ENCODE assay signal across 23 cellular contexts in the genomic region with DNA sequence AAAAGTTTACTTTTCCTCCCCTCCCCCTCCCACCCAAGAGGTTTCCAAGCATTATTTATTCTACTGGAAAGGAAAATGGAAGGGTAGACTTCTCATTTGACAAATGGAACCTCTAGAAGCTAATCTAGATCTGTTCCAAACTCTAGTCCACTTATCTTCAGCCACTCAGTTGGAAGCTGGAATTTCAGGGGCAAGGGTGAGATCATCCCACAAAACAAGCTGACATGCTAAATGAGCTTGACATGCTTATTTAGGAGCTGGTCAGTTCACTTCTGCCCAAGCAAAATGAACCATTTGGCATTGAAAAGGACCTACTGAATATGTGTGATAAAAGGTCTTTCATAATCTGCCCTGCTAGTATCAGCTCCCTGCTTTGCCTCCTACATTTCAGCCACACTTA. TPM values are rescaled to one million over a fixed set of nuclear protein-coding genes. Genes with fewer than 3 reads are reported as not detected.
DNase-seq lines count a peak whose midpoint lies in the region; ATAC-seq and TF ChIP-seq lines count a peak whose summit lies in the region.
"Had no signal": no experiment of that assay in that cellular context is flagged by ENCODE, and none has a peak within 500 bp of the region (broad histone marks: within the 10 kb centered on the region; RNA-seq: fewer than 3 reads in every experiment).

No MANE protein-coding gene starts in this region.

- no peak overlapping the region for H3K4ac ChIP-seq in mesenchymal stem cell (ENCODE audit: low read depth in 1 of 2, low read length in 2 of 2)

- peaks cover 18% of the 10 kb centered on the region for H3K79me1 ChIP-seq in mesenchymal stem cell (replicated peaks; ENCODE audit: low read length, poor library complexity, severe bottlenecking)

- H2AK5ac ChIP-seq in mesenchymal stem cell (ENCODE audit: low read length, severe bottlenecking), result no peak overlapping the region

- TF ChIP-seq CTCF in cardiac muscle cell (IDR thresholded peaks at IDR 0.05; ENCODE audit: low read depth, low read length) (no peak), thyroid gland (IDR thresholded peaks at IDR 0.05) (no peak)

- peak overlapping the region; percentile 8 for H3K9ac ChIP-seq in mesenchymal stem cell (ENCODE audit: low read length)

- TF ChIP-seq POLR2A in thyroid gland (IDR thresholded peaks at IDR 0.05), result no peak

- H3K4me2 ChIP-seq in mesenchymal stem cell (ENCODE audit: low read length, poor library complexity, severe bottlenecking), result no peak overlapping the region

- no peak overlapping the region for H3K14ac ChIP-seq in mesenchymal stem cell (ENCODE audit: low read length in 2 of 2)

- H2BK5ac ChIP-seq in mesenchymal stem cell (ENCODE audit: low read depth, low read length, poor library complexity, severe bottlenecking), result no peak overlapping the region

- H4K91ac ChIP-seq in mesenchymal stem cell (ENCODE audit: low read length), result no peak overlapping the region

- peaks cover 37% of the 10 kb centered on the region for H3K36me3 ChIP-seq in cardiac muscle cell
- H3K36me3 ChIP-seq in mesenchymal stem cell (ENCODE audit: control insufficient read depth in 1 of 2, insufficient read depth in 2 of 2, low read depth in 1 of 2, low read length in 2 of 2), result peaks cover 25 to 47% of the 10 kb centered on the region in 2 experiments
- H3K36me3 ChIP-seq in thyroid gland, result peaks cover 32 to 33% of the 10 kb centered on the region in 2 donors

- no peak overlapping the region for H3K4me3 ChIP-seq in cardiac muscle cell
- no peak overlapping the region for H3K4me3 ChIP-seq in mesenchymal stem cell (ENCODE audit: insufficient read depth in 1 of 2, low read depth in 1 of 2, low read length in 2 of 2)
- H3K4me3 ChIP-seq in thyroid gland (replicated peaks in 1 of 3), result no peak overlapping the region
- H3K4me3 ChIP-seq: stomach had no signal

- DNase-seq in cardiac muscle cell (ENCODE audit: low read depth in 1 of 2, low spot score in 1 of 2) (no peak), left ventricle myocardium superior (no peak), amniotic epithelial cell (ENCODE audit: low read depth) (peak; percentile 75), mesenchymal stem cell (peak; percentile 34), thyroid gland (peak in 1 of 2 donors; percentile 27), inferior parietal cortex (ENCODE audit: extremely low spot score) (no peak), NCI-H2081 (lab: John Stamatoyannopoulos, UW) (no peak)
- no peak for DNase-seq in stimulated activated CD8-positive, alpha-beta memory T cell treated with anti-CD3 and anti-CD28 coated beads, Interleukin-4, amount 100 ng/mL, for 48 hours
- DNase-seq: activated CD4-positive, alpha-beta T cell treated with anti-CD3 and anti-CD28 coated beads, Interleukin-2, amount 10 ng/mL, durations not matched to agents 24 days and 14 days; activated naive CD8-positive, alpha-beta T cell treated with anti-CD3 and anti-CD28 coated beads, Interleukin-2, amount 10 ng/mL, durations not matched to agents 7 days and 5 days; BE2C; brain microvascular endothelial cell; cortex of kidney; DND-41; HCEC 1CT; kidney glomerular epithelial cell; NCI-H1436 treated with DMSO at 0.1 percent for 48 hours; NCI-H2171; small intestine; stimulated activated CD4-positive, alpha-beta T cell treated with anti-CD3 and anti-CD28 coated beads, Interleukin-4, amount 100 ng/mL, for 1 hour; stomach; SW 1271 had no signal

- H3K23ac ChIP-seq in mesenchymal stem cell (ENCODE audit: low read length in 2 of 2), result no peak overlapping the region

- H2AFZ ChIP-seq in mesenchymal stem cell (ENCODE audit: low read depth, low read length), result no peak overlapping the region

- H4K8ac ChIP-seq in mesenchymal stem cell (ENCODE audit: low read length), result no peak overlapping the region

- no peak for ATAC-seq in left ventricle myocardium superior

- H3K18ac ChIP-seq in mesenchymal stem cell (ENCODE audit: low read depth in 1 of 2, low read length in 2 of 2), result no peak overlapping the region

- no peaks in the 10 kb centered on the region for H3K27me3 ChIP-seq in cardiac muscle cell
- no peaks in the 10 kb centered on the region for H3K27me3 ChIP-seq in mesenchymal stem cell (ENCODE audit: control insufficient read depth in 1 of 2, insufficient read depth in 1 of 2, low read length in 2 of 2)
- H3K27me3 ChIP-seq in thyroid gland, result no peaks in the 10 kb centered on the region
- H3K27me3 ChIP-seq: BE2C, brain microvascular endothelial cell, stomach had no signal

- H2BK120ac ChIP-seq in mesenchymal stem cell (ENCODE audit: low read depth, low read length), result no peak overlapping the region

- intact Hi-C loops in left ventricle myocardium superior (cut with micrococcal nuclease) (no loop called here), thyroid gland (cut with DNase I) (no loop called here)

- no peak overlapping the region for H2BK15ac ChIP-seq in mesenchymal stem cell (ENCODE audit: low read depth, poor library complexity, severe bottlenecking)

- H2BK12ac ChIP-seq in mesenchymal stem cell (ENCODE audit: low read length in 2 of 2), result no peak overlapping the region

- H3K27ac ChIP-seq in cardiac muscle cell (peak overlapping the region; percentile 34), mesenchymal stem cell (ENCODE audit: low read length, poor library complexity, severe bottlenecking) (no peak overlapping the region), thyroid gland (peak overlapping the region in 2 of 3 donors; percentile 56 to 70)
- H3K27ac ChIP-seq: brain microvascular endothelial cell had no signal

- H3K9me3 ChIP-seq in cardiac muscle cell (ENCODE audit: low read depth), result no peaks in the 10 kb centered on the region
- no peaks in the 10 kb centered on the region for H3K9me3 ChIP-seq in mesenchymal stem cell (ENCODE audit: control insufficient read depth, low read length)
- no peaks in the 10 kb centered on the region for H3K9me3 ChIP-seq in thyroid gland
- H3K9me3 ChIP-seq: BE2C, stomach had no signal

- H3K4me1 ChIP-seq in cardiac muscle cell (ENCODE audit: low read depth) (peaks cover 30% of the 10 kb centered on the region), mesenchymal stem cell (ENCODE audit: control insufficient read depth, insufficient read depth, low read depth, low read length) (peaks cover 5% of the 10 kb centered on the region), thyroid gland (peaks cover 35 to 36% of the 10 kb centered on the region in 2 donors)
- H3K4me1 ChIP-seq: BE2C had no signal

RNA-seq across cellular contexts. Expression of a gene that starts 5.0 kb away (rescaled TPM):
- total RNA-seq in cardiac muscle cell (118 and 151 TPM in 2 replicates), left ventricle myocardium superior (37.6 TPM), thyroid gland (100 to 1,000 TPM in 2 of 4 donors, 10 to 100 TPM in 2; 73.5 to 111 (median 99.4) TPM)
- polyA plus RNA-seq in cardiac muscle cell, result 130 and 169 TPM in 2 replicates
- 55.2 TPM for polyA plus RNA-seq in mesenchymal stem cell (2013, experiment 1 of 2)
- 53.6 TPM for polyA plus RNA-seq in mesenchymal stem cell (2013, experiment 2 of 2)

RNA-seq across cellular contexts. Expression of a gene that starts 5.1 kb away (rescaled TPM):
- total RNA-seq in cardiac muscle cell (597 and 948 TPM in 2 replicates), left ventricle myocardium superior (1,191 TPM), thyroid gland (100 to 1,000 TPM; 122 to 367 (median 267) TPM)
- polyA plus RNA-seq in cardiac muscle cell, result 517 and 698 TPM in 2 replicates
- 399 TPM for polyA plus RNA-seq in mesenchymal stem cell (2013, experiment 1 of 2)
- 420 TPM for polyA plus RNA-seq in mesenchymal stem cell (2013, experiment 2 of 2)

RNA-seq across cellular contexts. Expression of a gene that starts 42.2 kb away (rescaled TPM):
- total RNA-seq in cardiac muscle cell (9.5 and 10.8 TPM in 2 replicates), left ventricle myocardium superior (15.3 TPM), thyroid gland (10 to 100 TPM; 23.4 to 40.0 (median 34.9) TPM)
- 15.1 and 16.1 TPM in 2 replicates for polyA plus RNA-seq in cardiac muscle cell
- polyA plus RNA-seq in mesenchymal stem cell (2013, experiment 1 of 2), result 12.0 TPM
- polyA plus RNA-seq in mesenchymal stem cell (2013, experiment 2 of 2), result 13.8 TPM

RNA-seq across cellular contexts. Expression of a gene that starts 50.8 kb away (rescaled TPM):
- total RNA-seq in cardiac muscle cell, result 2.5 and 3.3 TPM in 2 replicates
- polyA plus RNA-seq in cardiac muscle cell, result 5.9 and 13.6 TPM in 2 replicates
- 0.97 TPM for total RNA-seq in left ventricle myocardium superior
- polyA plus RNA-seq in mesenchymal stem cell (2013, experiment 1 of 2), result 1.2 TPM
- polyA plus RNA-seq in mesenchymal stem cell (2013, experiment 2 of 2), result 1.1 TPM
- total RNA-seq in thyroid gland, result 1 to 10 TPM in 1 of 4 donors, under 1 TPM in 3; 0.27 to 1.7 (median 0.61) TPM
- total RNA-seq: mesenteric fat pad had no signal

Comparison
In these comparisons a context has a peak if more than half of its experiments do, and no peak if none do; other contexts are left out.
1. DNase-seq: peak in amniotic epithelial cell (single experiment) and mesenchymal stem cell (single experiment); none in cardiac muscle cell (0 of 2), left ventricle myocardium superior (single experiment), stimulated activated CD8-positive, alpha-beta memory T cell treated with anti-CD3 and anti-CD28 coated beads, Interleukin-4, amount 100 ng/mL, for 48 hours (single experiment), inferior parietal cortex (single experiment) and NCI-H2081 (0 of 2).